In genomic region chr15:74897300-74897701, GRCh38 we compare ENCODE assay signal across 1 cellular context.
TF ChIP-seq lines count a peak whose summit lies in the region.

No MANE protein-coding gene starts in this region.

TF ChIP-seq in H1, 55 proteins besides CTCF, POLR2A, EP300 and RAD21:
- 0 out of 2 replicates have a peak, but pooled peaks have one; percentile 11 for TF ChIP-seq POLR2AphosphoS5 (IDR thresholded peaks at IDR 0.05; ENCODE audit: low read depth, low read length)
- no peak for TF ChIP-seq CHD1 (IDR thresholded peaks at IDR 0.05; ENCODE audit: low read depth, low read length)
- TF ChIP-seq EZH2 (IDR thresholded peaks at IDR 0.05; ENCODE audit: low read depth, low read length, severe bottlenecking) = no peak
